ENCODE assay signal across 1 cellular context in the genomic region with DNA sequence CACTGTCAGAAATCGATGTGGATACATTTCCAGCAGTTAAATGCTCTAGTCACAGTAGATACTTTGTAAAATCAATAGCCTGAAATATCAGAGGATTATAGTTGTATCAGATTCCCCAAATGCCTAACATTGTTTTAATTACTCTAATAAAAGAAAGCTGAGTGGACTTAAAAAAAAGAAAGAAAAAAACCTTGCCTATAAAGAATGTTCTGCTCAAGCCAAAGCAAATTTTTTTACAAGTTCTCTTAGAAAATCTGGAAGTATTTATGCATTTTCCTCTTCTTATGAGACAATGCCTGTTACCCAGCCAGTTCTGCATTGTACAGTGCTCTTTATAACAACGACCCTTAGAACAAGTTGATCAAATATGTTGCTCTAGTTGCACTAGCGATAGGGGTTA.
TF ChIP-seq lines count a peak whose summit lies in the region.

No MANE protein-coding gene starts in this region.

TF ChIP-seq in SK-N-SH treated with all-trans-retinoic acid at 6 μM for 48 hours, 23 proteins besides CTCF, POLR2A, EP300 and RAD21 (continued from another document):
- TF ChIP-seq CREB5 (CRISPR knock-in tag; IDR thresholded peaks at IDR 0.05; ENCODE audit: low read depth) (no peak), TOX (CRISPR knock-in tag; IDR thresholded peaks at IDR 0.05; ENCODE audit: borderline replicate concordance) (no peak), ZC3H10 (CRISPR knock-in tag; IDR thresholded peaks at IDR 0.05) (no peak), ZNF8 (CRISPR knock-in tag; IDR thresholded peaks at IDR 0.05) (no peak), PPARA (CRISPR knock-in tag; IDR thresholded peaks at IDR 0.05; ENCODE audit: borderline replicate concordance) (no peak), TCF4 (CRISPR knock-in tag; IDR thresholded peaks at IDR 0.05; ENCODE audit: borderline replicate concordance) (no peak), RARB (CRISPR knock-in tag; IDR thresholded peaks at IDR 0.05) (no peak), ESRRG (CRISPR knock-in tag; IDR thresholded peaks at IDR 0.05) (no peak)
- TF ChIP-seq, protein P1, sequence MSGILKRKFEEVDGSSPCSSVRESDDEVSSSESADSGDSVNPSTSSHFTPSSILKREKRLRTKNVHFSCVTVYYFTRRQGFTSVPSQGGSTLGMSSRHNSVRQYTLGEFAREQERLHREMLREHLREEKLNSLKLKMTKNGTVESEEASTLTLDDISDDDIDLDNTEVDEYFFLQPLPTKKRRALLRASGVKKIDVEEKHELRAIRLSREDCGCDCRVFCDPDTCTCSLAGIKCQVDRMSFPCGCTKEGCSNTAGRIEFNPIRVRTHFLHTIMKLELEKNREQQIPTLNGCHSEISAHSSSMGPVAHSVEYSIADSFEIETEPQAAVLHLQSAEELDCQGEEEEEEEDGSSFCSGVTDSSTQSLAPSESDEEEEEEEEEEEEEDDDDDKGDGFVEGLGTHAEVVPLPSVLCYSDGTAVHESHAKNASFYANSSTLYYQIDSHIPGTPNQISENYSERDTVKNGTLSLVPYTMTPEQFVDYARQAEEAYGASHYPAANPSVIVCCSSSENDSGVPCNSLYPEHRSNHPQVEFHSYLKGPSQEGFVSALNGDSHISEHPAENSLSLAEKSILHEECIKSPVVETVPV (CRISPR knock-in tag; IDR thresholded peaks at IDR 0.05), result no peak
